Comparison of ENCODE assay signal across 1 cellular context in genomic region chr6:119172813-119173212, GRCh38.
TF ChIP-seq lines count a peak whose summit lies in the region.

No MANE protein-coding gene starts in this region.

TF ChIP-seq in HepG2, 621 proteins besides CTCF, POLR2A, EP300 and RAD21 (continued from another document):
- TF ChIP-seq HNRNPH1 (optimal IDR thresholded peaks at IDR 0.05; ENCODE audit: low read depth, low read length) (no peak), ARHGAP35 (CRISPR knock-in tag; IDR thresholded peaks at IDR 0.05; ENCODE audit: borderline replicate concordance) (no peak), SATB2 (CRISPR knock-in tag; IDR thresholded peaks at IDR 0.05) (no peak), PPARG (CRISPR knock-in tag; conservative IDR thresholded peaks at IDR 0.05) (peak; percentile 54; the same call in 1 of the 2 replicates), ZFP37 (CRISPR knock-in tag; IDR thresholded peaks at IDR 0.05; ENCODE audit: borderline replicate concordance) (no peak), NR2F1 (CRISPR knock-in tag; IDR thresholded peaks at IDR 0.05) (peak; percentile 29 to 72; a peak in 1 of 4 replicates), ESRRA (CRISPR knock-in tag; IDR thresholded peaks at IDR 0.05; ENCODE audit: low read depth) (no peak), RELA (CRISPR knock-in tag; IDR thresholded peaks at IDR 0.05) (no peak), ARID5B (CRISPR knock-in tag; IDR thresholded peaks at IDR 0.05) (peak; percentile 37), PRPF4 (IDR thresholded peaks at IDR 0.05; ENCODE audit: low read depth, low read length, poor library complexity, severe bottlenecking) (no peak), HMG20A (CRISPR knock-in tag; IDR thresholded peaks at IDR 0.05; ENCODE audit: borderline replicate concordance) (peak; percentile 39; the same call in 1 of the 2 replicates), PAXIP1 (CRISPR knock-in tag; conservative IDR thresholded peaks at IDR 0.05) (peak; percentile 30; the same call in 1 of the 2 replicates), RARA (CRISPR knock-in tag; IDR thresholded peaks at IDR 0.05) (0 out of 2 replicates have a peak, but pooled peaks have one; percentile 30), EHMT2 (IDR thresholded peaks at IDR 0.05; ENCODE audit: borderline replicate concordance, low read depth, low read length) (0 out of 2 replicates have a peak, but pooled peaks have one; percentile 10), SALL2 (CRISPR knock-in tag; IDR thresholded peaks at IDR 0.05) (no peak), EEA1 (CRISPR knock-in tag; IDR thresholded peaks at IDR 0.05; ENCODE audit: borderline replicate concordance) (no peak), ZNF543 (CRISPR knock-in tag; IDR thresholded peaks at IDR 0.05) (no peak), ZHX1 (CRISPR knock-in tag; IDR thresholded peaks at IDR 0.05; ENCODE audit: low read depth) (no peak)
